Comparison of ENCODE assay signal across 1 cellular context in the genomic region with DNA sequence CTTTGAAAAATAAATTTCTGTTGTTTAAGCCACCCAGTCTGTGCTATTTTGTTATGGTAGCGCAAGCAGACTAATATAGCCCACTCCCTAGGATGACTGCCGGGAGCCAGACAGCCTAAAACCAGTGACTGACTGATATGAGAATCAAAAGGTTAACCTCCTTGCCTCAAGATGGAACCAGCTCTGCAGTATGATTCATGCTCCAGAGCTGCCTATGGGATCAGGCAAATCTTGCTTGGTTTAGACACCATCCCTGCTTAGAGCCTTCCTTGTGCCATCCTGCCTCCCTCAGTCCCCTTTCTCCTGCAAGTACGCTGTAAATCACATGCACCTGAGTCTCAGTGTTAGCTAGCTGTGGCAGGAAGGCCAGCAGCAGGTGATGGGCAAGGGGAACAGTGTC.
TF ChIP-seq lines count a peak whose summit lies in the region.

No MANE protein-coding gene starts in this region.

TF ChIP-seq in IMR-90, 13 proteins besides CTCF, POLR2A, EP300 and RAD21:
- no peak for TF ChIP-seq RCOR1 (IDR thresholded peaks at IDR 0.05; ENCODE audit: insufficient replicate concordance, low read length)
- TF ChIP-seq FOS (IDR thresholded peaks at IDR 0.05; ENCODE audit: low read depth, low read length): no peak
- TF ChIP-seq RFX5 (IDR thresholded peaks at IDR 0.05; ENCODE audit: low read depth, low read length): no peak
